In genomic region chr16:67013823-67014640, GRCh38 we compare ENCODE assay signal across 8 cellular contexts. TPM values are rescaled to one million over a fixed set of nuclear protein-coding genes. Genes with fewer than 3 reads are reported as not detected.
DNase-seq lines count a peak whose midpoint lies in the region; ATAC-seq, FAIRE-seq and TF ChIP-seq lines count a peak whose summit lies in the region.

No MANE protein-coding gene starts in this region.

- FAIRE-seq in D721Med (lab: Jason Lieb, UNC), result no peak

- peak; percentile 39 for ATAC-seq in GM19397 (IDR thresholded peaks at IDR 0.05; ENCODE audit: unreplicated experiment)
- ATAC-seq in mucosa of descending colon, result peak; percentile 64

- no peaks in the 10 kb centered on the region for H3K9me3 ChIP-seq in mucosa of descending colon

- H3K4me3 ChIP-seq in epithelial cell of esophagus (ENCODE audit: low read length) (peak overlapping the region; percentile 27), mucosa of descending colon (no peak overlapping the region)

- DNase-seq in AG08396 (ENCODE audit: low spot score) (peak; percentile 80), NCI-H2171 treated with DMSO at 0.1 percent for 48 hours (lab: John Stamatoyannopoulos, UW) (peak; percentile 64), epithelial cell of esophagus (ENCODE audit: low read depth) (peak; percentile 34), mucosa of descending colon (peak; percentile 55 to 76 (median 68)), D721Med (ENCODE audit: insufficient read length, low spot score) (no peak)
- DNase-seq in activated CD8-positive, alpha-beta memory T cell treated with anti-CD3 and anti-CD28 coated beads, Interleukin-2, amount 50 U/mL, for 48 hours, result peak; percentile 92
- peak; percentile 69 for DNase-seq in stimulated activated CD8-positive, alpha-beta memory T cell treated with anti-CD3 and anti-CD28 coated beads, Interleukin-4, amount 100 ng/mL, for 24 hours (ENCODE audit: low read depth)

- TF ChIP-seq CTCF in epithelial cell of esophagus (IDR thresholded peaks at IDR 0.05; ENCODE audit: insufficient read depth, low read depth, low read length, missing control alignments), result no peak
- no peak for TF ChIP-seq CTCF in mucosa of descending colon (IDR thresholded peaks at IDR 0.05)
- no peak for TF ChIP-seq CTCF in D721Med (IDR thresholded peaks at IDR 0.05; ENCODE audit: insufficient read depth, missing control alignments)

- H3K4me1 ChIP-seq in mucosa of descending colon (ENCODE audit: low read depth), result peaks cover 10% of the 10 kb centered on the region

- intact Hi-C loops in mucosa of descending colon (cut with DNase I, micrococcal nuclease), result no loop called here

- H3K36me3 ChIP-seq in mucosa of descending colon (ENCODE audit: low read depth), result no peaks in the 10 kb centered on the region

RNA-seq across cellular contexts. Expression of gene CBFB, which starts 14.9 kb away (rescaled TPM):
- 10 to 100 TPM; 26.3 to 35.5 (median 26.8) TPM for total RNA-seq in mucosa of descending colon

RNA-seq across cellular contexts. Expression of gene CES4A, which starts 25.6 kb away (rescaled TPM):
- total RNA-seq in mucosa of descending colon, result 10 to 100 TPM in 1 of 3 donors, 1 to 10 TPM in 2; 6.3 to 10.1 (median 8.3) TPM

RNA-seq across cellular contexts. Expression of gene CES3, which starts 53.0 kb away (rescaled TPM):
- total RNA-seq in mucosa of descending colon, result 100 to 1,000 TPM in 2 of 3 donors, 10 to 100 TPM in 1; 86.5 to 264 (median 199) TPM
